28 cellular contexts compared by ENCODE assay signal in genomic region chr3:62584636-62585035, GRCh38.
"Had no signal": no experiment of that assay in that cellular context is flagged by ENCODE, and none has a peak within 500 bp of the region (broad histone marks: within the 10 kb centered on the region; RNA-seq: fewer than 3 reads in every experiment).

No MANE protein-coding gene starts in this region.

- H3K4me3 Mint-ChIP-seq: stimulated activated effector memory CD8-positive, alpha-beta T cell treated with anti-CD3 and anti-CD28 coated beads, Interleukin-12 subunit alpha, Interleukin-12 subunit beta, amount 100 ng/mL, for 72 hours; stimulated activated memory B cell treated with anti-CD40 and anti-IgM and Interleukin-4, amounts not matched to agents 10 μg/mL and 1 μg/mL and 100 μg/mL, for 72 hours; stimulated activated naive B cell treated with anti-CD40 and anti-IgM and Interleukin-4, amounts not matched to agents 10 μg/mL and 1 μg/mL and 100 μg/mL, for 72 hours; stimulated activated naive CD8-positive, alpha-beta T cell treated with anti-CD3 and anti-CD28 coated beads, Interleukin-15, amount 100 ng/mL, for 72 hours; stimulated activated naive CD8-positive, alpha-beta T cell treated with anti-CD3 and anti-CD28 coated beads, Interleukin-15, Interleukin-2, amounts not matched to agents 100 ng/mL and 50 ng/mL, for 24 hours; type B pancreatic cell had no signal

- H3K27ac Mint-ChIP-seq: stimulated activated effector memory CD8-positive, alpha-beta T cell treated with anti-CD3 and anti-CD28 coated beads, Interleukin-12 subunit alpha, Interleukin-12 subunit beta, amount 100 ng/mL, for 72 hours; stimulated activated memory B cell treated with anti-CD40 and anti-IgM and Interleukin-4, amounts not matched to agents 10 μg/mL and 1 μg/mL and 100 μg/mL, for 72 hours; stimulated activated naive B cell treated with anti-CD40 and anti-IgM and Interleukin-4, amounts not matched to agents 10 μg/mL and 1 μg/mL and 100 μg/mL, for 72 hours; stimulated activated naive CD8-positive, alpha-beta T cell treated with anti-CD3 and anti-CD28 coated beads, Interleukin-15, amount 100 ng/mL, for 72 hours; stimulated activated naive CD8-positive, alpha-beta T cell treated with anti-CD3 and anti-CD28 coated beads, Interleukin-15, Interleukin-2, amounts not matched to agents 100 ng/mL and 50 ng/mL, for 24 hours; type B pancreatic cell had no signal

- ATAC-seq: stimulated activated effector memory CD8-positive, alpha-beta T cell treated with anti-CD3 and anti-CD28 coated beads, Interleukin-12 subunit alpha, Interleukin-12 subunit beta, amount 100 ng/mL, for 72 hours; stimulated activated memory B cell treated with anti-CD40 and anti-IgM and Interleukin-4, amounts not matched to agents 10 μg/mL and 1 μg/mL and 100 μg/mL, for 72 hours; stimulated activated naive B cell treated with anti-CD40 and anti-IgM and Interleukin-4, amounts not matched to agents 10 μg/mL and 1 μg/mL and 100 μg/mL, for 72 hours; stimulated activated naive CD8-positive, alpha-beta T cell treated with anti-CD3 and anti-CD28 coated beads, Interleukin-15, amount 100 ng/mL, for 72 hours; stimulated activated naive CD8-positive, alpha-beta T cell treated with anti-CD3 and anti-CD28 coated beads, Interleukin-15, Interleukin-2, amounts not matched to agents 100 U/mL and 50 U/mL, for 24 hours; upper lobe of right lung had no signal

- H3K27me3 Mint-ChIP-seq: stimulated activated memory B cell treated with anti-CD40 and anti-IgM and Interleukin-4, amounts not matched to agents 10 μg/mL and 1 μg/mL and 100 μg/mL, for 72 hours; stimulated activated naive B cell treated with anti-CD40 and anti-IgM and Interleukin-4, amounts not matched to agents 10 μg/mL and 1 μg/mL and 100 μg/mL, for 72 hours; stimulated activated naive CD8-positive, alpha-beta T cell treated with anti-CD3 and anti-CD28 coated beads, Interleukin-15, amount 100 ng/mL, for 72 hours; stimulated activated naive CD8-positive, alpha-beta T cell treated with anti-CD3 and anti-CD28 coated beads, Interleukin-15, Interleukin-2, amounts not matched to agents 100 ng/mL and 50 ng/mL, for 24 hours; type B pancreatic cell had no signal

- H3K27ac ChIP-seq: stomach, suprapubic skin, testis, thoracic aorta, thyroid gland, tibial artery, tibial nerve, transverse colon, upper lobe of left lung, upper lobe of right lung, uterus, vagina had no signal

- H3K4me1 Mint-ChIP-seq: stimulated activated effector memory CD8-positive, alpha-beta T cell treated with anti-CD3 and anti-CD28 coated beads, Interleukin-12 subunit alpha, Interleukin-12 subunit beta, amount 100 ng/mL, for 72 hours; stimulated activated memory B cell treated with anti-CD40 and anti-IgM and Interleukin-4, amounts not matched to agents 10 μg/mL and 1 μg/mL and 100 μg/mL, for 72 hours; stimulated activated naive B cell treated with anti-CD40 and anti-IgM and Interleukin-4, amounts not matched to agents 10 μg/mL and 1 μg/mL and 100 μg/mL, for 72 hours; stimulated activated naive CD8-positive, alpha-beta T cell treated with anti-CD3 and anti-CD28 coated beads, Interleukin-15, amount 100 ng/mL, for 72 hours had no signal

- H3K27me3 ChIP-seq: stomach, suprapubic skin, testis, thyroid gland, tibial artery, tibial nerve, transverse colon, upper lobe of left lung, upper lobe of right lung, uterus, vagina had no signal

- H3K36me3 Mint-ChIP-seq: stimulated activated effector memory CD8-positive, alpha-beta T cell treated with anti-CD3 and anti-CD28 coated beads, Interleukin-12 subunit alpha, Interleukin-12 subunit beta, amount 100 ng/mL, for 72 hours; stimulated activated memory B cell treated with anti-CD40 and anti-IgM and Interleukin-4, amounts not matched to agents 10 μg/mL and 1 μg/mL and 100 μg/mL, for 72 hours; stimulated activated naive B cell treated with anti-CD40 and anti-IgM and Interleukin-4, amounts not matched to agents 10 μg/mL and 1 μg/mL and 100 μg/mL, for 72 hours; type B pancreatic cell had no signal

- H3K9me3 ChIP-seq: suprapubic skin, testis, thoracic aorta, thyroid gland, uterus, vagina had no signal

- H3K4me3 ChIP-seq: stomach, suprapubic skin, testis, thoracic aorta, thyroid gland, tibial artery, tibial nerve, transverse colon, upper lobe of left lung, upper lobe of right lung, uterus, vagina had no signal

- H3K36me3 ChIP-seq: stomach, suprapubic skin, thoracic aorta, thyroid gland, tibial artery, tibial nerve, transverse colon, upper lobe of left lung, upper lobe of right lung, uterus, vagina had no signal

- DNase-seq: stimulated activated CD4-positive, alpha-beta T cell treated with anti-CD3 and anti-CD28 coated beads, Interleukin-2, amount 100 ng/mL, for 48 hours; stimulated activated CD4-positive, alpha-beta T cell treated with anti-CD3 and anti-CD28 coated beads, Interleukin-4, amount 100 ng/mL, for 1 hour; stimulated activated CD4-positive, alpha-beta T cell treated with anti-CD3 and anti-CD28 coated beads, Interleukin-4, amount 100 ng/mL, for 24 hours; stimulated activated CD4-positive, alpha-beta T cell treated with anti-CD3 and anti-CD28 coated beads, Interleukin-4, amount 100 ng/mL, for 4 hours; stimulated activated CD8-positive, alpha-beta memory T cell treated with anti-CD3 and anti-CD28 coated beads, Interleukin-4, amount 100 ng/mL, for 48 hours; stimulated activated naive B cell treated with anti-CD40 and anti-IgM and Interleukin-4, amounts not matched to agents 10 μg/mL and 1 μg/mL and 100 μg/mL, for 72 hours; stimulated activated naive CD4-positive, alpha-beta T cell; stimulated activated naive CD4-positive, alpha-beta T cell treated with Interleukin-2 at 50 U/mL for 16 hours; stimulated activated naive CD8-positive, alpha-beta T cell treated with anti-CD3 and anti-CD28 coated beads, Interleukin-15, amount 100 ng/mL, for 72 hours; stimulated activated naive CD8-positive, alpha-beta T cell treated with anti-CD3 and anti-CD28 coated beads, Interleukin-15, Interleukin-2, amounts not matched to agents 100 U/mL and 50 U/mL, for 24 hours; stomach; substantia nigra; testis; thyroid gland; tibial artery; transverse colon; trophoblast cell; upper lobe of left lung; upper lobe of right lung; uterus had no signal

- H3K4me1 ChIP-seq: stomach, suprapubic skin, testis, tibial artery, tibial nerve, transverse colon, upper lobe of right lung, uterus, vagina had no signal
